In the genomic region with DNA sequence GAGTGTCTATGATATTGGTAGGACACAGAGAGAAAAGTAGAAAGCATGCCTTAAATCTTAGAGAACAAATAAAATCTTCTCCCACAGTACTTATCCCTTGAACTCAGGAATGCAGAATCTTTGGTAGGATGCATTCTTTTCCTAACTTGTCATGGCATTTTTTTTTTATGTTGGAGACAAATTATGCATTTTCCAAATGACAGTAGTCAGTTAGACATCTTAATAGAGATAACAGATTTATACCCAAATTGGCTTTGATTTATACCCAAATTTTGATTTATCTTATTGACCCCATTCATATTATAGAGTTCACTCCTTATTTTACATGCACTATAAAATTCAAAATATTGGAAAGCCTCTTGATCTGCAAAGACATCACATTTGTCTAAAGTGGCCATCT, we compare ENCODE assay signal across 36 cellular contexts.
"Had no signal": no experiment of that assay in that cellular context is flagged by ENCODE, and none has a peak within 500 bp of the region (broad histone marks: within the 10 kb centered on the region; RNA-seq: fewer than 3 reads in every experiment).

No MANE protein-coding gene starts in this region.

- H3K9me3 Mint-ChIP-seq: activated CD4-positive, alpha-beta memory T cell treated with anti-CD3 and anti-CD28 coated beads for 36 hours; activated CD4-positive, alpha-beta T cell treated with anti-CD3 and anti-CD28 coated beads, Interleukin-2, amount 10 ng/mL, durations not matched to agents 24 days and 14 days; activated naive CD4-positive, alpha-beta T cell treated with anti-CD3 and anti-CD28 coated beads for 36 hours; activated naive CD4-positive, alpha-beta T cell treated with anti-CD3 and anti-CD28 coated beads, Interleukin-2, amount 50 U/mL, for 24 hours; activated naive CD8-positive, alpha-beta T cell treated with anti-CD3 and anti-CD28 coated beads for 36 hours; activated naive CD8-positive, alpha-beta T cell treated with anti-CD3 and anti-CD28 coated beads, Interleukin-2, amount 50 U/mL, for 24 hours; activated T-helper 1 cell treated with anti-CD3 and anti-CD28 coated beads, Interleukin-12 subunit alpha, Interleukin-12 subunit beta, Interleukin-2, Interleukin-4 antibody, amounts not matched to agents 30 ng/mL and 10 ng/mL and 1 ng/mL, durations not matched to agents 14 hours and 24 hours and 36 hours; activated T-helper 2 cell treated with anti-CD3 and anti-CD28 coated beads, Interferon-gamma antibody, Interleukin-2, Interleukin-4, amounts not matched to agents 10 μg/mL and 5 μg/mL and 100 μg/mL, durations not matched to agents 14 hours and 24 hours and 36 hours; brain; T-helper 2 cell treated with Interferon-gamma antibody and Interleukin-4, amounts not matched to agents 5 μg/mL and 100 μg/mL, for 36 hours had no signal

- H3K4me3 Mint-ChIP-seq: activated CD4-positive, alpha-beta memory T cell treated with anti-CD3 and anti-CD28 coated beads for 36 hours; activated CD4-positive, alpha-beta T cell treated with anti-CD3 and anti-CD28 coated beads for 36 hours; activated CD4-positive, alpha-beta T cell treated with anti-CD3 and anti-CD28 coated beads, Interleukin-2, amount 10 ng/mL, durations not matched to agents 24 days and 14 days; activated CD8-positive, alpha-beta memory T cell treated with anti-CD3 and anti-CD28 coated beads, Interleukin-2, amount 10 ng/mL, durations not matched to agents 7 days and 5 days; activated CD8-positive, alpha-beta T cell treated with anti-CD3 and anti-CD28 coated beads, Interleukin-2, amount 10 ng/mL, durations not matched to agents 7 days and 5 days; activated naive CD4-positive, alpha-beta T cell treated with anti-CD3 and anti-CD28 coated beads for 36 hours; activated naive CD4-positive, alpha-beta T cell treated with anti-CD3 and anti-CD28 coated beads, Interleukin-2, amount 50 U/mL, for 24 hours; activated naive CD8-positive, alpha-beta T cell treated with anti-CD3 and anti-CD28 coated beads for 36 hours; activated naive CD8-positive, alpha-beta T cell treated with anti-CD3 and anti-CD28 coated beads, Interleukin-2, amount 50 U/mL, for 24 hours; activated T-helper 1 cell treated with anti-CD3 and anti-CD28 coated beads, Interleukin-12 subunit alpha, Interleukin-12 subunit beta, Interleukin-2, Interleukin-4 antibody, amounts not matched to agents 30 ng/mL and 10 ng/mL and 1 ng/mL, durations not matched to agents 14 hours and 24 hours and 36 hours; brain; T-helper 17 cell; T-helper 2 cell treated with Interferon-gamma antibody and Interleukin-4, amounts not matched to agents 5 μg/mL and 100 μg/mL, for 36 hours had no signal

- H3K4me1 ChIP-seq: adrenal gland, ascending aorta, breast epithelium, colonic mucosa, gastrocnemius medialis, heart left ventricle had no signal

- H3K27me3 Mint-ChIP-seq: activated CD4-positive, alpha-beta memory T cell treated with anti-CD3 and anti-CD28 coated beads for 36 hours; activated CD4-positive, alpha-beta T cell treated with anti-CD3 and anti-CD28 coated beads for 36 hours; activated CD4-positive, alpha-beta T cell treated with anti-CD3 and anti-CD28 coated beads, Interleukin-2, amount 10 ng/mL, durations not matched to agents 24 days and 14 days; activated CD8-positive, alpha-beta memory T cell treated with anti-CD3 and anti-CD28 coated beads, Interleukin-2, amount 10 ng/mL, durations not matched to agents 7 days and 5 days; activated naive CD4-positive, alpha-beta T cell treated with anti-CD3 and anti-CD28 coated beads, Interleukin-2, amount 50 U/mL, for 24 hours; activated naive CD8-positive, alpha-beta T cell treated with anti-CD3 and anti-CD28 coated beads for 36 hours; activated naive CD8-positive, alpha-beta T cell treated with anti-CD3 and anti-CD28 coated beads, Interleukin-2, amount 50 U/mL, for 24 hours; T-helper 17 cell had no signal

- H3K27ac Mint-ChIP-seq: activated CD4-positive, alpha-beta memory T cell treated with anti-CD3 and anti-CD28 coated beads for 36 hours; activated CD4-positive, alpha-beta T cell treated with anti-CD3 and anti-CD28 coated beads for 36 hours; activated CD4-positive, alpha-beta T cell treated with anti-CD3 and anti-CD28 coated beads, Interleukin-2, amount 10 ng/mL, durations not matched to agents 24 days and 14 days; activated CD8-positive, alpha-beta memory T cell treated with anti-CD3 and anti-CD28 coated beads, Interleukin-2, amount 10 ng/mL, durations not matched to agents 7 days and 5 days; activated CD8-positive, alpha-beta T cell treated with anti-CD3 and anti-CD28 coated beads, Interleukin-2, amount 10 ng/mL, durations not matched to agents 7 days and 5 days; activated naive CD4-positive, alpha-beta T cell treated with anti-CD3 and anti-CD28 coated beads for 36 hours; activated naive CD4-positive, alpha-beta T cell treated with anti-CD3 and anti-CD28 coated beads, Interleukin-2, amount 50 U/mL, for 24 hours; activated naive CD8-positive, alpha-beta T cell treated with anti-CD3 and anti-CD28 coated beads for 36 hours; activated naive CD8-positive, alpha-beta T cell treated with anti-CD3 and anti-CD28 coated beads, Interleukin-2, amount 50 U/mL, for 24 hours; activated T-helper 1 cell treated with anti-CD3 and anti-CD28 coated beads, Interleukin-12 subunit alpha, Interleukin-12 subunit beta, Interleukin-2, Interleukin-4 antibody, amounts not matched to agents 30 ng/mL and 10 ng/mL and 1 ng/mL, durations not matched to agents 14 hours and 24 hours and 36 hours; activated T-helper 2 cell treated with anti-CD3 and anti-CD28 coated beads, Interferon-gamma antibody, Interleukin-2, Interleukin-4, amounts not matched to agents 10 μg/mL and 5 μg/mL and 100 μg/mL, durations not matched to agents 14 hours and 24 hours and 36 hours; brain; T-helper 17 cell; T-helper 2 cell treated with Interferon-gamma antibody and Interleukin-4, amounts not matched to agents 5 μg/mL and 100 μg/mL, for 36 hours had no signal

- H3K4me3 ChIP-seq: adrenal gland, ascending aorta, breast epithelium, cardiac muscle cell, colonic mucosa, gastrocnemius medialis, heart left ventricle had no signal

- H3K4me1 Mint-ChIP-seq: activated CD4-positive, alpha-beta T cell treated with anti-CD3 and anti-CD28 coated beads for 36 hours; activated CD4-positive, alpha-beta T cell treated with anti-CD3 and anti-CD28 coated beads, Interleukin-2, amount 10 ng/mL, durations not matched to agents 24 days and 14 days; activated CD8-positive, alpha-beta memory T cell treated with anti-CD3 and anti-CD28 coated beads, Interleukin-2, amount 10 ng/mL, durations not matched to agents 7 days and 5 days; activated naive CD4-positive, alpha-beta T cell treated with anti-CD3 and anti-CD28 coated beads, Interleukin-2, amount 50 U/mL, for 24 hours; activated naive CD8-positive, alpha-beta T cell treated with anti-CD3 and anti-CD28 coated beads for 36 hours; activated naive CD8-positive, alpha-beta T cell treated with anti-CD3 and anti-CD28 coated beads, Interleukin-2, amount 50 U/mL, for 24 hours; T-helper 17 cell had no signal

- H3K27me3 ChIP-seq: adrenal gland, ascending aorta, breast epithelium, colonic mucosa, foreskin keratinocyte, gastrocnemius medialis had no signal

- H3K27ac ChIP-seq: adrenal gland, ascending aorta, breast epithelium, cardiac muscle cell, colonic mucosa, epithelial cell of prostate, foreskin keratinocyte, gastrocnemius medialis, heart left ventricle, WERI-Rb-1 had no signal

- ATAC-seq: activated CD4-positive, alpha-beta T cell treated with anti-CD3 and anti-CD28 coated beads for 36 hours; activated CD8-positive, alpha-beta memory T cell treated with anti-CD3 and anti-CD28 coated beads, Interleukin-2, amount 10 ng/mL, durations not matched to agents 7 days and 5 days; activated CD8-positive, alpha-beta T cell treated with anti-CD3 and anti-CD28 coated beads, Interleukin-2, amount 10 ng/mL, durations not matched to agents 7 days and 5 days; activated naive CD8-positive, alpha-beta T cell treated with anti-CD3 and anti-CD28 coated beads, Interleukin-2, amount 50 U/mL, for 24 hours; foreskin keratinocyte; gastrocnemius medialis; heart left ventricle; T-helper 17 cell had no signal

- DNase-seq: activated CD4-positive, alpha-beta memory T cell treated with anti-CD3 and anti-CD28 coated beads for 36 hours; activated CD4-positive, alpha-beta T cell treated with anti-CD3 and anti-CD28 coated beads for 36 hours; activated CD4-positive, alpha-beta T cell treated with anti-CD3 and anti-CD28 coated beads, Interleukin-2, amount 10 ng/mL, durations not matched to agents 24 days and 14 days; activated CD4-positive, CD25-positive, alpha-beta regulatory T cell; activated CD4-positive, CD25-positive, alpha-beta regulatory T cell treated with anti-CD3 and anti-CD28 coated beads, Interleukin-2, amount 50 U/mL, for 72 hours; activated CD8-positive, alpha-beta memory T cell treated with anti-CD3 and anti-CD28 coated beads, Interleukin-2, amount 10 ng/mL, durations not matched to agents 7 days and 5 days; activated CD8-positive, alpha-beta memory T cell treated with anti-CD3 and anti-CD28 coated beads, Interleukin-2, amount 50 U/mL, for 4 hours; activated CD8-positive, alpha-beta T cell treated with anti-CD3 and anti-CD28 coated beads, Interleukin-2, amount 10 ng/mL, durations not matched to agents 7 days and 5 days; activated effector memory CD4-positive, alpha-beta T cell treated with anti-CD3 and anti-CD28 coated beads, Interleukin-2, amount 50 U/mL, for 16 hours; activated naive CD4-positive, alpha-beta T cell treated with anti-CD3 and anti-CD28 coated beads for 36 hours; activated naive CD8-positive, alpha-beta T cell treated with anti-CD3 and anti-CD28 coated beads for 36 hours; activated naive CD8-positive, alpha-beta T cell treated with anti-CD3 and anti-CD28 coated beads, Interleukin-2, amount 50 U/mL, for 24 hours; activated T-cell treated with anti-CD3 and anti-CD28 coated beads, Interleukin-2, amount 50 U/mL, for 1 hour; activated T-cell treated with anti-CD3 and anti-CD28 coated beads, Interleukin-2, amount 50 U/mL, for 48 hours; adrenal gland; central memory CD4-positive, alpha-beta T cell; cerebellar nuclear complex; colonic mucosa; effector CD8-positive, alpha-beta T cell; gastrocnemius medialis; glutamatergic neuron; heart left ventricle; T-helper 1 cell; T-helper 17 cell; T1000; WERI-Rb-1 had no signal

- H3K9me3 ChIP-seq: adrenal gland, ascending aorta, breast epithelium, colonic mucosa, gastrocnemius medialis, heart left ventricle had no signal

- H3K36me3 ChIP-seq: adrenal gland, ascending aorta, breast epithelium, cardiac muscle cell, colonic mucosa, gastrocnemius medialis, heart left ventricle, WERI-Rb-1 had no signal

- H3K36me3 Mint-ChIP-seq: activated CD4-positive, alpha-beta memory T cell treated with anti-CD3 and anti-CD28 coated beads for 36 hours; activated CD8-positive, alpha-beta memory T cell treated with anti-CD3 and anti-CD28 coated beads, Interleukin-2, amount 10 ng/mL, durations not matched to agents 7 days and 5 days; activated naive CD4-positive, alpha-beta T cell treated with anti-CD3 and anti-CD28 coated beads, Interleukin-2, amount 50 U/mL, for 24 hours; activated naive CD8-positive, alpha-beta T cell treated with anti-CD3 and anti-CD28 coated beads for 36 hours; brain had no signal
